ENCODE assay signal across 8 cellular contexts in genomic region chr9:34332370-34332964, GRCh38. TPM values are rescaled to one million over a fixed set of nuclear protein-coding genes. Genes with fewer than 3 reads are reported as not detected.
DNase-seq lines count a peak whose midpoint lies in the region; ATAC-seq and TF ChIP-seq lines count a peak whose summit lies in the region.

No MANE protein-coding gene starts in this region.

- H3K27ac Mint-ChIP-seq in activated T-helper 2 cell treated with anti-CD3 and anti-CD28 coated beads, Interferon-gamma antibody, Interleukin-2, Interleukin-4, amounts not matched to agents 10 μg/mL and 5 μg/mL and 100 μg/mL, durations not matched to agents 14 hours and 24 hours and 36 hours, result no peak overlapping the region

- peaks cover 4% of the 10 kb centered on the region for H3K36me3 Mint-ChIP-seq in activated T-helper 2 cell treated with anti-CD3 and anti-CD28 coated beads, Interferon-gamma antibody, Interleukin-2, Interleukin-4, amounts not matched to agents 10 μg/mL and 5 μg/mL and 100 μg/mL, durations not matched to agents 14 hours and 24 hours and 36 hours (ENCODE audit: low read depth)

- H3K27ac ChIP-seq in thyroid gland, result peak overlapping the region; percentile 39 to 76 (median 69)

- peaks cover 31% of the 10 kb centered on the region for H3K4me1 Mint-ChIP-seq in activated T-helper 2 cell treated with anti-CD3 and anti-CD28 coated beads, Interferon-gamma antibody, Interleukin-2, Interleukin-4, amounts not matched to agents 10 μg/mL and 5 μg/mL and 100 μg/mL, durations not matched to agents 14 hours and 24 hours and 36 hours (ENCODE audit: low read depth)

- ATAC-seq in GM18502 (IDR thresholded peaks at IDR 0.05; ENCODE audit: poor library complexity, unreplicated experiment), result no peak
- no peak for ATAC-seq in HG03280 (IDR thresholded peaks at IDR 0.05; ENCODE audit: unreplicated experiment)

- 11 to 17% methylated on average over 4 of the region's 4 CpGs for WGBS in thyroid gland, 2 donors

- H3K4me3 Mint-ChIP-seq in activated T-helper 2 cell treated with anti-CD3 and anti-CD28 coated beads, Interferon-gamma antibody, Interleukin-2, Interleukin-4, amounts not matched to agents 10 μg/mL and 5 μg/mL and 100 μg/mL, durations not matched to agents 14 hours and 24 hours and 36 hours (ENCODE audit: low read depth), result peak overlapping the region; percentile 1

- H3K36me3 ChIP-seq in thyroid gland, result no peaks in the 10 kb centered on the region

- H3K4me1 ChIP-seq in thyroid gland, result peaks cover 18 to 23% of the 10 kb centered on the region in 2 donors

- H3K4me3 ChIP-seq in thyroid gland (replicated peaks in 1 of 3), result no peak overlapping the region

- H3K9me3 ChIP-seq in thyroid gland, result no peaks in the 10 kb centered on the region

- no peaks in the 10 kb centered on the region for H3K9me3 Mint-ChIP-seq in activated T-helper 2 cell treated with anti-CD3 and anti-CD28 coated beads, Interferon-gamma antibody, Interleukin-2, Interleukin-4, amounts not matched to agents 10 μg/mL and 5 μg/mL and 100 μg/mL, durations not matched to agents 14 hours and 24 hours and 36 hours

- TF ChIP-seq POLR2A in thyroid gland (IDR thresholded peaks at IDR 0.05), result no peak

- intact Hi-C loops in activated T-helper 2 cell treated with anti-CD3 and anti-CD28 coated beads, Interferon-gamma antibody, Interleukin-2, Interleukin-4, amounts not matched to agents 10 μg/mL and 5 μg/mL and 100 μg/mL, durations not matched to agents 14 hours and 24 hours and 36 hours (cut with micrococcal nuclease), result loop anchor here (5.0 kb wide), 1 partner anchor 280 kb away; the partner anchor contains the start of gene RPP25L
- intact Hi-C loops in thyroid gland (cut with DNase I), result loop anchor here (5.0 to 10.0 kb wide), 3 partner anchors 45 to 262 kb away; partner anchors contain the start of gene MYORG

- no peaks in the 10 kb centered on the region for H3K27me3 ChIP-seq in thyroid gland

- DNase-seq in NCI-H524 (lab: John Stamatoyannopoulos, UW) (peak; percentile 13 to 59), NCI-H524 treated with DMSO at 0.1 percent for 48 hours (lab: John Stamatoyannopoulos, UW) (no peak), LoVo (ENCODE audit: low spot score) (peak; percentile 23), iPS-NIHi7 (ENCODE audit: extremely low spot score) (peak; percentile 33), thyroid gland (peak in 1 of 2 donors; percentile 49)
- no peak for DNase-seq in activated T-helper 2 cell treated with anti-CD3 and anti-CD28 coated beads, Interferon-gamma antibody, Interleukin-2, Interleukin-4, amounts not matched to agents 10 μg/mL and 5 μg/mL and 100 μg/mL, durations not matched to agents 14 hours and 24 hours and 36 hours (ENCODE audit: low spot score)

- peak in 5 of 6 experiments; percentile 19 to 85 (median 63) for TF ChIP-seq CTCF in thyroid gland (IDR thresholded peaks at IDR 0.05)

- H3K27me3 Mint-ChIP-seq in activated T-helper 2 cell treated with anti-CD3 and anti-CD28 coated beads, Interferon-gamma antibody, Interleukin-2, Interleukin-4, amounts not matched to agents 10 μg/mL and 5 μg/mL and 100 μg/mL, durations not matched to agents 14 hours and 24 hours and 36 hours (ENCODE audit: low read depth), result no peaks in the 10 kb centered on the region

RNA-seq across cellular contexts. Expression of gene NUDT2, which starts 3.1 kb away (rescaled TPM):
- 30.8 and 33.0 TPM in 2 replicates for total RNA-seq in activated T-helper 2 cell treated with anti-CD3 and anti-CD28 coated beads, Interferon-gamma antibody, Interleukin-2, Interleukin-4, amounts not matched to agents 10 μg/mL and 5 μg/mL and 100 μg/mL, durations not matched to agents 14 hours and 24 hours and 36 hours
- 1 to 10 TPM; 3.0 to 8.7 (median 4.8) TPM for total RNA-seq in thyroid gland

RNA-seq across cellular contexts. Expression of gene KIF24, which starts 3.4 kb away (rescaled TPM):
- 4.8 and 5.0 TPM in 2 replicates for total RNA-seq in activated T-helper 2 cell treated with anti-CD3 and anti-CD28 coated beads, Interferon-gamma antibody, Interleukin-2, Interleukin-4, amounts not matched to agents 10 μg/mL and 5 μg/mL and 100 μg/mL, durations not matched to agents 14 hours and 24 hours and 36 hours
- 1 to 10 TPM; 1.7 to 7.8 (median 4.6) TPM for total RNA-seq in thyroid gland

RNA-seq across cellular contexts. Expression of gene MYORG, which starts 44.2 kb away (rescaled TPM):
- total RNA-seq in activated T-helper 2 cell treated with anti-CD3 and anti-CD28 coated beads, Interferon-gamma antibody, Interleukin-2, Interleukin-4, amounts not matched to agents 10 μg/mL and 5 μg/mL and 100 μg/mL, durations not matched to agents 14 hours and 24 hours and 36 hours, result 1.6 TPM in 2 replicates
- total RNA-seq in thyroid gland, result 1 to 10 TPM; 3.2 to 9.2 (median 6.0) TPM

Comparison
In these comparisons a context has a peak if more than half of its experiments do, and no peak if none do; other contexts are left out.
1. DNase-seq: peak in NCI-H524 (2 of 2), LoVo (single experiment) and iPS-NIHi7 (single experiment); none in NCI-H524 treated with DMSO at 0.1 percent for 48 hours (single experiment) and activated T-helper 2 cell treated with anti-CD3 and anti-CD28 coated beads, Interferon-gamma antibody, Interleukin-2, Interleukin-4, amounts not matched to agents 10 μg/mL and 5 μg/mL and 100 μg/mL, durations not matched to agents 14 hours and 24 hours and 36 hours (single experiment).